20 cellular contexts compared by ENCODE assay signal in genomic region chr4:83438719-83439118, GRCh38.
"Had no signal": no experiment of that assay in that cellular context is flagged by ENCODE, and none has a peak within 500 bp of the region (broad histone marks: within the 10 kb centered on the region; RNA-seq: fewer than 3 reads in every experiment).

No MANE protein-coding gene starts in this region.

- H3K4me3 Mint-ChIP-seq: activated CD4-positive, alpha-beta memory T cell treated with anti-CD3 and anti-CD28 coated beads for 36 hours; activated CD8-positive, alpha-beta memory T cell treated with anti-CD3 and anti-CD28 coated beads, Interleukin-2, amount 10 ng/mL, durations not matched to agents 7 days and 5 days; activated T-cell treated with anti-CD3 and anti-CD28 coated beads, Interleukin-2, amount 50 U/mL, for 24 hours; central memory CD8-positive, alpha-beta T cell; nephron; stimulated activated naive CD8-positive, alpha-beta T cell treated with anti-CD3 and anti-CD28 coated beads, Interleukin-15, Interleukin-2, amounts not matched to agents 100 ng/mL and 50 ng/mL, for 24 hours had no signal

- H3K4me2 ChIP-seq: smooth muscle cell had no signal

- ATAC-seq: activated CD8-positive, alpha-beta memory T cell treated with anti-CD3 and anti-CD28 coated beads, Interleukin-2, amount 10 ng/mL, durations not matched to agents 7 days and 5 days; body of pancreas; foreskin keratinocyte; right cardiac atrium had no signal

- H3K27me3 ChIP-seq: foreskin keratinocyte, suprapubic skin had no signal

- H3K27ac Mint-ChIP-seq: activated CD4-positive, alpha-beta memory T cell treated with anti-CD3 and anti-CD28 coated beads for 36 hours; activated CD8-positive, alpha-beta memory T cell treated with anti-CD3 and anti-CD28 coated beads, Interleukin-2, amount 10 ng/mL, durations not matched to agents 7 days and 5 days; activated T-cell treated with anti-CD3 and anti-CD28 coated beads, Interleukin-2, amount 50 U/mL, for 24 hours; nephron; progenitor cell of endocrine pancreas; stimulated activated naive CD8-positive, alpha-beta T cell treated with anti-CD3 and anti-CD28 coated beads, Interleukin-15, Interleukin-2, amounts not matched to agents 100 ng/mL and 50 ng/mL, for 24 hours had no signal

- DNase-seq: activated CD4-positive, alpha-beta memory T cell treated with anti-CD3 and anti-CD28 coated beads for 36 hours; activated CD8-positive, alpha-beta memory T cell treated with anti-CD3 and anti-CD28 coated beads, Interleukin-2, amount 10 ng/mL, durations not matched to agents 7 days and 5 days; activated naive CD4-positive, alpha-beta T cell treated with anti-CD3 and anti-CD28 coated beads, Interleukin-2, amount 50 U/mL, for 16 hours; activated T-cell treated with anti-CD3 and anti-CD28 coated beads, Interleukin-2, amount 50 U/mL, for 24 hours; amygdala; body of pancreas; glutamatergic neuron; hypothalamus; kidney glomerular epithelial cell; right cardiac atrium; trophoblast cell had no signal

- H3K4me1 Mint-ChIP-seq: activated CD8-positive, alpha-beta memory T cell treated with anti-CD3 and anti-CD28 coated beads, Interleukin-2, amount 10 ng/mL, durations not matched to agents 7 days and 5 days; central memory CD8-positive, alpha-beta T cell; nephron had no signal

- H3K4me3 ChIP-seq: body of pancreas, coronary artery, smooth muscle cell, suprapubic skin had no signal

- H3K4me1 ChIP-seq: body of pancreas, foreskin keratinocyte, suprapubic skin had no signal

- H3K9me3 ChIP-seq: body of pancreas, suprapubic skin had no signal

- H3K27me3 Mint-ChIP-seq: activated CD4-positive, alpha-beta memory T cell treated with anti-CD3 and anti-CD28 coated beads for 36 hours; activated CD8-positive, alpha-beta memory T cell treated with anti-CD3 and anti-CD28 coated beads, Interleukin-2, amount 10 ng/mL, durations not matched to agents 7 days and 5 days; activated T-cell treated with anti-CD3 and anti-CD28 coated beads, Interleukin-2, amount 50 U/mL, for 24 hours; central memory CD8-positive, alpha-beta T cell; progenitor cell of endocrine pancreas; stimulated activated naive CD8-positive, alpha-beta T cell treated with anti-CD3 and anti-CD28 coated beads, Interleukin-15, Interleukin-2, amounts not matched to agents 100 ng/mL and 50 ng/mL, for 24 hours had no signal

- H3K9me3 Mint-ChIP-seq: activated CD4-positive, alpha-beta memory T cell treated with anti-CD3 and anti-CD28 coated beads for 36 hours; activated T-cell treated with anti-CD3 and anti-CD28 coated beads, Interleukin-2, amount 50 U/mL, for 24 hours; central memory CD8-positive, alpha-beta T cell; nephron; stimulated activated naive CD8-positive, alpha-beta T cell treated with anti-CD3 and anti-CD28 coated beads, Interleukin-15, Interleukin-2, amounts not matched to agents 100 ng/mL and 50 ng/mL, for 24 hours had no signal

- H3K27ac ChIP-seq: body of pancreas, coronary artery, foreskin keratinocyte, suprapubic skin, VCaP had no signal
